In genomic region chr20:49811825-49812462, GRCh38 we compare ENCODE assay signal across 8 cellular contexts. TPM values are rescaled to one million over a fixed set of nuclear protein-coding genes. Genes with fewer than 3 reads are reported as not detected.
DNase-seq lines count a peak whose midpoint lies in the region; ATAC-seq and TF ChIP-seq lines count a peak whose summit lies in the region.

No MANE protein-coding gene starts in this region.

- POLR2A ChIA-PET in CD8-positive, alpha-beta memory T cell (lab: Charles Lee) = interaction anchor here (0.6 to 1.5 kb wide), 6 partner anchors 12 to 144 kb away, joined by 3 to 7 read pairs (median 4); partner anchors contain the start of gene RNF114

- H3K9ac ChIP-seq in iPS-18a (ENCODE audit: low read length) = peak overlapping the region; percentile 79

- peaks cover 0 to 33% (median 3%) of the 10 kb centered on the region in 3 donors for H3K36me3 Mint-ChIP-seq in CD8-positive, alpha-beta memory T cell
- peaks cover 19% of the 10 kb centered on the region for H3K36me3 Mint-ChIP-seq in activated naive CD8-positive, alpha-beta T cell treated with anti-CD3 and anti-CD28 coated beads, Interleukin-2, amount 50 U/mL, for 24 hours (ENCODE audit: low read depth)
- peaks cover 22% of the 10 kb centered on the region for H3K36me3 Mint-ChIP-seq in stimulated activated effector memory CD8-positive, alpha-beta T cell treated with anti-CD3 and anti-CD28 coated beads, Interleukin-12 subunit alpha, Interleukin-12 subunit beta, amount 100 ng/mL, for 72 hours

- no peaks in the 10 kb centered on the region for H3K36me3 ChIP-seq in CD8-positive, alpha-beta memory T cell (ENCODE audit: insufficient read depth, low read length)
- peaks cover 4% of the 10 kb centered on the region for H3K36me3 ChIP-seq in iPS-18a (ENCODE audit: control insufficient read depth, low read depth, low read length)

- peaks cover 30 to 40% (median 39%) of the 10 kb centered on the region in 3 donors for H3K4me1 Mint-ChIP-seq in CD8-positive, alpha-beta memory T cell
- H3K4me1 Mint-ChIP-seq in activated naive CD8-positive, alpha-beta T cell treated with anti-CD3 and anti-CD28 coated beads, Interleukin-2, amount 50 U/mL, for 24 hours = peaks cover 41% of the 10 kb centered on the region
- peaks cover 44% of the 10 kb centered on the region for H3K4me1 Mint-ChIP-seq in stimulated activated effector memory CD8-positive, alpha-beta T cell treated with anti-CD3 and anti-CD28 coated beads, Interleukin-12 subunit alpha, Interleukin-12 subunit beta, amount 100 ng/mL, for 72 hours

- no peak for DNase-seq in CD8-positive, alpha-beta memory T cell
- no peak for DNase-seq in activated naive CD8-positive, alpha-beta T cell treated with anti-CD3 and anti-CD28 coated beads, Interleukin-2, amount 50 U/mL, for 24 hours
- DNase-seq in stimulated activated effector memory CD8-positive, alpha-beta T cell treated with anti-CD3 and anti-CD28 coated beads, Interleukin-12 subunit alpha, Interleukin-12 subunit beta, amount 100 ng/mL, for 72 hours (ENCODE audit: low spot score in 2 of 2) = no peak
- DNase-seq in NOMO-1 treated with dmso at 0.1 percent for 144 hours (lab: John Stamatoyannopoulos, UW; ENCODE audit: unreplicated experiment) = no peak
- no peak for DNase-seq in GM13977 (ENCODE audit: low spot score)

- H3K27ac Mint-ChIP-seq in CD8-positive, alpha-beta memory T cell = peak overlapping the region; percentile 90 to 100 (median 98)
- H3K27ac Mint-ChIP-seq in activated naive CD8-positive, alpha-beta T cell treated with anti-CD3 and anti-CD28 coated beads, Interleukin-2, amount 50 U/mL, for 24 hours = peak overlapping the region; percentile 97
- H3K27ac Mint-ChIP-seq in stimulated activated effector memory CD8-positive, alpha-beta T cell treated with anti-CD3 and anti-CD28 coated beads, Interleukin-12 subunit alpha, Interleukin-12 subunit beta, amount 100 ng/mL, for 72 hours = peak overlapping the region; percentile 95

- H3K4me1 ChIP-seq in CD8-positive, alpha-beta memory T cell (ENCODE audit: insufficient read depth, low read length) = peaks cover 20% of the 10 kb centered on the region
- peaks cover 10% of the 10 kb centered on the region for H3K4me1 ChIP-seq in iPS-18a (ENCODE audit: control insufficient read depth, low read depth, low read length)

- H3K4me3 ChIP-seq in CD8-positive, alpha-beta memory T cell (ENCODE audit: low read length) = peak overlapping the region; percentile 89
- peak overlapping the region; percentile 86 for H3K4me3 ChIP-seq in iPS-18a (ENCODE audit: low read length)

- H3K27me3 Mint-ChIP-seq in CD8-positive, alpha-beta memory T cell = no peaks in the 10 kb centered on the region
- H3K27me3 Mint-ChIP-seq in activated naive CD8-positive, alpha-beta T cell treated with anti-CD3 and anti-CD28 coated beads, Interleukin-2, amount 50 U/mL, for 24 hours = no peaks in the 10 kb centered on the region

- no peak for TF ChIP-seq CTCF in GM13977 (IDR thresholded peaks at IDR 0.05; ENCODE audit: extremely low read depth, insufficient read depth, missing control alignments)

- peak overlapping the region; percentile 90 to 98 (median 93) for H3K4me3 Mint-ChIP-seq in CD8-positive, alpha-beta memory T cell
- peak overlapping the region; percentile 97 for H3K4me3 Mint-ChIP-seq in activated naive CD8-positive, alpha-beta T cell treated with anti-CD3 and anti-CD28 coated beads, Interleukin-2, amount 50 U/mL, for 24 hours
- H3K4me3 Mint-ChIP-seq in stimulated activated effector memory CD8-positive, alpha-beta T cell treated with anti-CD3 and anti-CD28 coated beads, Interleukin-12 subunit alpha, Interleukin-12 subunit beta, amount 100 ng/mL, for 72 hours = peak overlapping the region; percentile 90

- H3K27me3 ChIP-seq in CD8-positive, alpha-beta memory T cell (ENCODE audit: insufficient read depth, low read length, poor library complexity, severe bottlenecking) = no peaks in the 10 kb centered on the region
- H3K27me3 ChIP-seq in iPS-18a (ENCODE audit: control insufficient read depth, insufficient read depth, low read length) = no peaks in the 10 kb centered on the region

- no peaks in the 10 kb centered on the region for H3K9me3 ChIP-seq in CD8-positive, alpha-beta memory T cell (ENCODE audit: low read length)
- H3K9me3 ChIP-seq in iPS-18a (ENCODE audit: control insufficient read depth, low read depth, low read length) = no peaks in the 10 kb centered on the region

- in situ Hi-C loops in GM13977 (cut with MboI; ENCODE audit: low pct_unique_long_range_greater_than_20kb, low sequenced_read_pairs, unreplicated experiment) = no loop called here

- peak; percentile 4 for ATAC-seq in HG03571 (IDR thresholded peaks at IDR 0.05; ENCODE audit: unreplicated experiment)
- ATAC-seq in activated naive CD8-positive, alpha-beta T cell treated with anti-CD3 and anti-CD28 coated beads, Interleukin-2, amount 50 U/mL, for 24 hours = no peak
- peak; percentile 1 for ATAC-seq in stimulated activated effector memory CD8-positive, alpha-beta T cell treated with anti-CD3 and anti-CD28 coated beads, Interleukin-12 subunit alpha, Interleukin-12 subunit beta, amount 100 ng/mL, for 72 hours
- no peak for ATAC-seq in GM18520 (IDR thresholded peaks at IDR 0.05; ENCODE audit: unreplicated experiment)

- H3K27ac ChIP-seq in CD8-positive, alpha-beta memory T cell (ENCODE audit: low read depth, low read length) = peak overlapping the region; percentile 94
- H3K27ac ChIP-seq in iPS-18a (ENCODE audit: low read length) = peak overlapping the region; percentile 43

- no peaks in the 10 kb centered on the region for H3K9me3 Mint-ChIP-seq in CD8-positive, alpha-beta memory T cell
- no peaks in the 10 kb centered on the region for H3K9me3 Mint-ChIP-seq in activated naive CD8-positive, alpha-beta T cell treated with anti-CD3 and anti-CD28 coated beads, Interleukin-2, amount 50 U/mL, for 24 hours
- H3K9me3 Mint-ChIP-seq in stimulated activated effector memory CD8-positive, alpha-beta T cell treated with anti-CD3 and anti-CD28 coated beads, Interleukin-12 subunit alpha, Interleukin-12 subunit beta, amount 100 ng/mL, for 72 hours = no peaks in the 10 kb centered on the region

- CTCF ChIA-PET in CD8-positive, alpha-beta memory T cell (lab: Charles Lee) = interaction anchor here (1.0 to 2.2 kb wide), 5 partner anchors 10 to 204 kb away, joined by 3 to 6 read pairs (median 3); no protein-coding TSS in a partner anchor

RNA-seq across cellular contexts. Expression of gene SLC9A8, which starts 0.7 kb away (rescaled TPM):
- total RNA-seq in CD8-positive, alpha-beta memory T cell = 10 to 100 TPM; 11.5 to 12.0 TPM
- polyA plus RNA-seq in CD8-positive, alpha-beta memory T cell = 7.7 TPM

Comparison
In these comparisons a context has a peak if more than half of its experiments do, and no peak if none do; other contexts are left out.
1. ATAC-seq: peak in HG03571 (single experiment) and stimulated activated effector memory CD8-positive, alpha-beta T cell treated with anti-CD3 and anti-CD28 coated beads, Interleukin-12 subunit alpha, Interleukin-12 subunit beta, amount 100 ng/mL, for 72 hours (single experiment); none in activated naive CD8-positive, alpha-beta T cell treated with anti-CD3 and anti-CD28 coated beads, Interleukin-2, amount 50 U/mL, for 24 hours (single experiment) and GM18520 (single experiment).
2. Peak in every context shown above with its lines, with median percentiles within 50 percentile points of each other: H3K27ac Mint-ChIP-seq and H3K4me3 Mint-ChIP-seq.